Comparison of ENCODE assay signal across 2 cellular contexts in genomic region chr2:48512071-48512470, GRCh38.
TF ChIP-seq lines count a peak whose summit lies in the region.

No MANE protein-coding gene starts in this region.

TF ChIP-seq in IMR-90, 13 proteins besides CTCF, POLR2A, EP300 and RAD21:
- TF ChIP-seq MAFK (IDR thresholded peaks at IDR 0.05; ENCODE audit: low read depth, low read length) (no peak), CEBPB (IDR thresholded peaks at IDR 0.05; ENCODE audit: low read depth, low read length) (peak; percentile 34; the same call in 1 of the 2 replicates)

TF ChIP-seq in H1, 55 proteins besides CTCF, POLR2A, EP300 and RAD21:
- TF ChIP-seq RXRA (IDR thresholded peaks at IDR 0.05; ENCODE audit: insufficient read depth, low read depth, low read length) (no peak), EZH2 (IDR thresholded peaks at IDR 0.05; ENCODE audit: low read depth, low read length, severe bottlenecking) (no peak), HDAC2 (IDR thresholded peaks at IDR 0.05; ENCODE audit: borderline replicate concordance in 1 of 2, low read depth in 2 of 2, low read length in 2 of 2) (no peak), ZNF274 (IDR thresholded peaks at IDR 0.05; ENCODE audit: borderline replicate concordance, extremely low read depth, low read length) (no peak), CHD1 (IDR thresholded peaks at IDR 0.05; ENCODE audit: low read depth, low read length) (no peak), CHD2 (IDR thresholded peaks at IDR 0.05; ENCODE audit: low read length) (no peak), MAX (IDR thresholded peaks at IDR 0.05) (no peak), CEBPB (IDR thresholded peaks at IDR 0.05; ENCODE audit: low read depth, low read length) (no peak), POU5F1 (IDR thresholded peaks at IDR 0.05; ENCODE audit: low read depth, low read length) (no peak), FOSL1 (IDR thresholded peaks at IDR 0.05; ENCODE audit: insufficient read depth, low read depth, low read length) (no peak), TEAD4 (IDR thresholded peaks at IDR 0.05; ENCODE audit: low read depth, low read length) (no peak), JUND (IDR thresholded peaks at IDR 0.05; ENCODE audit: low read length) (no peak), BRCA1 (IDR thresholded peaks at IDR 0.05; ENCODE audit: low read depth, low read length) (no peak), KDM4A (IDR thresholded peaks at IDR 0.05; ENCODE audit: low read depth, low read length, severe bottlenecking) (no peak), JUN (IDR thresholded peaks at IDR 0.05; ENCODE audit: low read depth, low read length) (no peak), POLR2AphosphoS5 (IDR thresholded peaks at IDR 0.05; ENCODE audit: low read depth, low read length) (no peak), SIN3A (conservative IDR thresholded peaks at IDR 0.05 in 1 of 2, IDR thresholded peaks at IDR 0.05 in 1 of 2; ENCODE audit: low read depth in 1 of 2, low read length in 2 of 2) (no peak)
- TF ChIP-seq, protein P1, sequence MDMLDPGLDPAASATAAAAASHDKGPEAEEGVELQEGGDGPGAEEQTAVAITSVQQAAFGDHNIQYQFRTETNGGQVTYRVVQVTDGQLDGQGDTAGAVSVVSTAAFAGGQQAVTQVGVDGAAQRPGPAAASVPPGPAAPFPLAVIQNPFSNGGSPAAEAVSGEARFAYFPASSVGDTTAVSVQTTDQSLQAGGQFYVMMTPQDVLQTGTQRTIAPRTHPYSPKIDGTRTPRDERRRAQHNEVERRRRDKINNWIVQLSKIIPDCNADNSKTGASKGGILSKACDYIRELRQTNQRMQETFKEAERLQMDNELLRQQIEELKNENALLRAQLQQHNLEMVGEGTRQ (IDR thresholded peaks at IDR 0.05; ENCODE audit: low read length) = no peak
